Comparison of ENCODE assay signal across 7 cellular contexts in the genomic region with DNA sequence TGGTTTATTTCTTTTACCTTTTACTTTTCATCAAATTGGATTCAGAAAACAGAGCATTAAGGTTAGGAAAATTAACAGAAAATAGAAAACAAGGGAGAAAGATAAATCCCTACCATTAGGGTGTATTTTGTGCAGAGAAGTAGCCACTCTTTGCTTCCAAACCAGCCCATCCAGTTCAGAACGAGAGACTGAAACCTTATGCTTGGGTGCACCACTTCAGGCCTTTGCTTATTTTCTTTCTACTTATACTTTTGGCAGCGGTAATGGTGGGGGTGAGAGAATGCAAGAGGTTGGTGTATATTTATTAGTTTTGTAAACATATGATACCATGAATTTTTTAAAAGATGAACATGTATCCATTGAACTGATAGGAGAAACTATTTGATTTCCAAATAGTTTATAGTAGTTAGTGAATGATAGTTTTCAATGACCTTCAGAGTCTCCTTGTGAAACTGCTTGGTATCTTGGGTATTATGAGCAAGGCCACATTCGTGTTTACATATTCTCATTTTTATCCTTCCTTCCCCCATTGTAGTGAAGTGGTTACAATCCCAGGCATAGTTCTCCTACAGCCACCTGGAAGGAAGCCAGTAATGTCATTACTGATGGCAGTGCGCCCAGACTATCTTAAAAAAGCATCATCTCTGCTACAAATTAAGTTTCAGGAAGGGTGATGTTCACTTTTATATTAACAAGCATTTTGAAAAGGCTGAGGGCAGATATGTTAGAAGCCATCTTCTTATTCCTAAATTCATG.
DNase-seq lines count a peak whose midpoint lies in the region; ATAC-seq lines count a peak whose summit lies in the region.

No MANE protein-coding gene starts in this region.

- H3K36me3 ChIP-seq in stomach smooth muscle (ENCODE audit: control insufficient read depth in 2 of 2, insufficient read depth in 2 of 2, low read length in 2 of 2) = no peaks in the 10 kb centered on the region

- H3K9me3 ChIP-seq in stomach smooth muscle (ENCODE audit: control insufficient read depth in 2 of 2, low read length in 2 of 2) = no peaks in the 10 kb centered on the region

- no peaks in the 10 kb centered on the region for H3K27me3 ChIP-seq in stomach smooth muscle (ENCODE audit: control insufficient read depth in 1 of 2, insufficient read depth in 2 of 2, low read length in 2 of 2)

- H3K27ac ChIP-seq in stomach smooth muscle (ENCODE audit: low read length) = peak overlapping the region; percentile 68

- no peak overlapping the region for H3K4me3 ChIP-seq in stomach smooth muscle (ENCODE audit: low read length in 2 of 2)

- peaks cover 28% of the 10 kb centered on the region for H3K4me1 ChIP-seq in stomach smooth muscle (ENCODE audit: control insufficient read depth, insufficient read depth, low read length)

- peak overlapping the region in 1 of 2 donors; percentile 2 for H3K9ac ChIP-seq in stomach smooth muscle (ENCODE audit: low read length in 2 of 2)

- peak; percentile 91 for DNase-seq in NCI-H2107 (lab: John Stamatoyannopoulos, UW)
- DNase-seq in astrocyte of the hippocampus (ENCODE audit: low read depth, low spot score) = peak; percentile 92
- peak; percentile 36 to 77 for DNase-seq in hippocampal formation (lab: John Stamatoyannopoulos, UW)
- no peak for DNase-seq in stimulated activated CD4-positive, alpha-beta T cell treated with anti-CD3 and anti-CD28 coated beads, Interleukin-12 subunit alpha, Interleukin-12 subunit beta, amount 100 ng/mL, for 4 hours

- ATAC-seq in GM18499 (IDR thresholded peaks at IDR 0.05; ENCODE audit: insufficient read depth, unreplicated experiment) (peak; percentile 37), HG02938 (IDR thresholded peaks at IDR 0.05; ENCODE audit: unreplicated experiment) (peak; percentile 65)
